Comparison of ENCODE assay signal across 8 cellular contexts in genomic region chr11:62612366-62613274, GRCh38. TPM values are rescaled to one million over a fixed set of nuclear protein-coding genes. Genes with fewer than 3 reads are reported as not detected.
DNase-seq lines count a peak whose midpoint lies in the region; FAIRE-seq and TF ChIP-seq lines count a peak whose summit lies in the region.

TSS of gene EML3 (minus strand) at chr11:62612775. CDS start at chr11:62612457, 318 bp downstream.
A gene with protein sequence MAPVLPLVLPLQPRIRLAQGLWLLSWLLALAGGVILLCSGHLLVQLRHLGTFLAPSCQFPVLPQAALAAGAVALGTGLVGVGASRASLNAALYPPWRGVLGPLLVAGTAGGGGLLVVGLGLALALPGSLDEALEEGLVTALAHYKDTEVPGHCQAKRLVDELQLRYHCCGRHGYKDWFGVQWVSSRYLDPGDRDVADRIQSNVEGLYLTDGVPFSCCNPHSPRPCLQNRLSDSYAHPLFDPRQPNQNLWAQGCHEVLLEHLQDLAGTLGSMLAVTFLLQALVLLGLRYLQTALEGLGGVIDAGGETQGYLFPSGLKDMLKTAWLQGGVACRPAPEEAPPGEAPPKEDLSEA (plus strand): TSS chr11:62613257. CDS start chr11:62613282, 25 bp downstream.

- H3K4ac ChIP-seq in trophoblast cell (ENCODE audit: low read depth, low read length) = peak within 1 kb of the TSS; percentile 16

- H4K8ac ChIP-seq in trophoblast cell (ENCODE audit: low read depth, low read length) = peak within 1 kb of the TSS; percentile 86

- peak within 1 kb of the TSS; percentile 55 for H3K4me3 ChIP-seq in cardiac muscle cell
- peak within 1 kb of the TSS; percentile 80 for H3K4me3 ChIP-seq in trophoblast cell (ENCODE audit: low read depth, low read length)
- H3K4me3 ChIP-seq in tibial artery = peak within 1 kb of the TSS; percentile 85 to 88

- TF ChIP-seq CTCF in cardiac muscle cell (IDR thresholded peaks at IDR 0.05; ENCODE audit: low read depth, low read length) (peak; percentile 74), tibial artery (IDR thresholded peaks at IDR 0.05) (peak; percentile 82 to 92)

- peak within 1 kb of the TSS; percentile 63 for H4K12ac ChIP-seq in trophoblast cell (ENCODE audit: low read depth, low read length)

- H2AFZ ChIP-seq in trophoblast cell (ENCODE audit: insufficient read depth, low read length, poor library complexity) = peak within 1 kb of the TSS; percentile 85

- H3K9me3 Mint-ChIP-seq in activated naive CD8-positive, alpha-beta T cell (ENCODE audit: low read depth) = no peaks in the 10 kb centered on the region

- peak within 1 kb of the TSS; percentile 80 for H2BK120ac ChIP-seq in trophoblast cell (ENCODE audit: insufficient read depth, low read length, poor library complexity)

- intact Hi-C loops in tibial artery (cut with DNase I; ENCODE audit: low total_unique reads) = loop anchor here (10.0 kb wide), 1 partner anchor 92 kb away; the partner anchor contains the start of genes BSCL2 and GNG3

- peak within 1 kb of the TSS; percentile 99 for H3K27ac Mint-ChIP-seq in activated naive CD8-positive, alpha-beta T cell

- peak within 1 kb of the TSS; percentile 99 for H3K4me3 Mint-ChIP-seq in activated naive CD8-positive, alpha-beta T cell

- peak within 1 kb of the TSS; percentile 93 for H2AK5ac ChIP-seq in trophoblast cell (ENCODE audit: low read length)

- peak within 1 kb of the TSS; percentile 91 for H3K14ac ChIP-seq in trophoblast cell (ENCODE audit: low read length)

- H3K79me2 ChIP-seq in trophoblast cell (ENCODE audit: control insufficient read depth, insufficient read depth, low read length, poor library complexity) = peaks cover 9% of the 10 kb centered on the region

- H3K4me1 Mint-ChIP-seq in activated naive CD8-positive, alpha-beta T cell (ENCODE audit: low read depth) = peaks cover 50% of the 10 kb centered on the region

- no peak for FAIRE-seq in H54 (lab: Jason Lieb, UNC)

- H3K27ac ChIP-seq in cardiac muscle cell (peak within 1 kb of the TSS; percentile 76), trophoblast cell (ENCODE audit: low read depth, low read length) (peak within 1 kb of the TSS; percentile 65), tibial artery (peak within 1 kb of the TSS; percentile 95 to 98)

- peak; percentile 57 for TF ChIP-seq POLR2A in H54 (IDR thresholded peaks at IDR 0.05; ENCODE audit: low read depth, low read length)

- H3K4me1 ChIP-seq in cardiac muscle cell (ENCODE audit: low read depth) (no peaks in the 10 kb centered on the region), trophoblast cell (ENCODE audit: control insufficient read depth in 1 of 2, insufficient read depth in 2 of 2, low read length in 2 of 2) (peaks cover 12 to 14% of the 10 kb centered on the region in 2 experiments), tibial artery (peaks cover 0 to 33% (median 27%) of the 10 kb centered on the region in 4 donors)

- DNase-seq in GM03348 (ENCODE audit: low spot score) (peak; percentile 96), H54 (ENCODE audit: insufficient read length, low spot score) (peak; percentile 89), LoVo (ENCODE audit: low spot score) (peak; percentile 74), SKM-1 (lab: John Stamatoyannopoulos, UW; ENCODE audit: unreplicated experiment) (peak; percentile 63), cardiac muscle cell (ENCODE audit: low read depth in 1 of 2, low spot score in 1 of 2) (peak; percentile 90 to 97), trophoblast cell (peak; percentile 60 to 69), tibial artery (peak; percentile 91 to 96)

- no peaks in the 10 kb centered on the region for H3K27me3 ChIP-seq in cardiac muscle cell
- H3K27me3 ChIP-seq in trophoblast cell (ENCODE audit: insufficient read depth, low read length) = no peaks in the 10 kb centered on the region
- H3K27me3 ChIP-seq in tibial artery = no peaks in the 10 kb centered on the region

- no peaks in the 10 kb centered on the region for H3K27me3 Mint-ChIP-seq in activated naive CD8-positive, alpha-beta T cell

- peak within 1 kb of the TSS; percentile 70 for H3K18ac ChIP-seq in trophoblast cell (ENCODE audit: low read length)

- peak within 1 kb of the TSS; percentile 84 for H4K91ac ChIP-seq in trophoblast cell (ENCODE audit: low read depth, low read length)

- peak within 1 kb of the TSS; percentile 66 for H2BK5ac ChIP-seq in trophoblast cell (ENCODE audit: low read depth, low read length, poor library complexity)

- peaks cover 14% of the 10 kb centered on the region for H3K79me1 ChIP-seq in trophoblast cell (ENCODE audit: low read length)

- H3K36me3 ChIP-seq in cardiac muscle cell (no peaks in the 10 kb centered on the region), trophoblast cell (ENCODE audit: control insufficient read depth in 1 of 2, insufficient read depth in 2 of 2, low read length in 2 of 2) (peaks cover 42 to 45% of the 10 kb centered on the region in 2 experiments), tibial artery (peaks cover 10 to 64% (median 39%) of the 10 kb centered on the region in 3 donors)

- no peak within 1 kb of the TSS for H3K23ac ChIP-seq in trophoblast cell (ENCODE audit: low read length)

- H3K36me3 Mint-ChIP-seq in activated naive CD8-positive, alpha-beta T cell = peaks cover 2% of the 10 kb centered on the region

- no CpG with 5 or more reads among the region's 89 CpGs for WGBS in trophoblast cell (ENCODE audit: extremely low coverage, insufficient coverage, insufficient read length)

- peak within 1 kb of the TSS; percentile 89 for H3K9ac ChIP-seq in trophoblast cell (ENCODE audit: low read length)

- peak within 1 kb of the TSS; percentile 72 for H2BK12ac ChIP-seq in trophoblast cell (ENCODE audit: low read length)

- peak within 1 kb of the TSS; percentile 93 for H3K4me2 ChIP-seq in trophoblast cell (ENCODE audit: low read length)

- no peaks in the 10 kb centered on the region for H3K9me3 ChIP-seq in cardiac muscle cell (ENCODE audit: low read depth)
- H3K9me3 ChIP-seq in trophoblast cell (ENCODE audit: insufficient read depth, low read depth, low read length) = peaks cover 2% of the 10 kb centered on the region
- no peaks in the 10 kb centered on the region for H3K9me3 ChIP-seq in tibial artery

RNA-seq across cellular contexts. Expression of gene EML3, which starts in this region (rescaled TPM):
- 21.1 and 42.8 TPM in 2 replicates for total RNA-seq in cardiac muscle cell
- polyA plus RNA-seq in cardiac muscle cell = 32.0 and 38.4 TPM in 2 replicates
- polyA plus RNA-seq in trophoblast cell (2013) = 33.4 and 36.1 TPM in 2 replicates

RNA-seq across cellular contexts. Expression of the second gene that starts in this region (rescaled TPM):
- total RNA-seq in cardiac muscle cell = 3.3 and 3.5 TPM in 2 replicates
- polyA plus RNA-seq in cardiac muscle cell = 6.9 and 7.9 TPM in 2 replicates
- polyA plus RNA-seq in trophoblast cell (2013) = 0.62 TPM in 2 replicates

Comparison
In these comparisons a context has a peak if more than half of its experiments do, and no peak if none do; other contexts are left out.
1. Peak in every context shown above with its lines: DNase-seq, H3K4me3 ChIP-seq and H3K27ac ChIP-seq.